21 cellular contexts compared by ENCODE assay signal in genomic region chr5:75651575-75651974, GRCh38. TPM values are rescaled to one million over a fixed set of nuclear protein-coding genes. Genes with fewer than 3 reads are reported as not detected.
"Had no signal": no experiment of that assay in that cellular context is flagged by ENCODE, and none has a peak within 500 bp of the region (broad histone marks: within the 10 kb centered on the region; RNA-seq: fewer than 3 reads in every experiment).

No MANE protein-coding gene starts in this region.

- ATAC-seq: heart right ventricle; left lobe of liver; lower lobe of right lung; natural killer cell; pancreas; stimulated activated naive B cell treated with anti-CD40 and anti-IgM and Interleukin-4, amounts not matched to agents 10 μg/mL and 1 μg/mL and 100 μg/mL, for 72 hours had no signal

- H3K4me1 ChIP-seq: lower lobe of right lung, pancreas, vagina had no signal

- H3K36me3 Mint-ChIP-seq: activated CD4-positive, alpha-beta memory T cell treated with anti-CD3 and anti-CD28 coated beads for 36 hours; natural killer cell had no signal

- H3K27me3 ChIP-seq: heart right ventricle, neutrophil, pancreas, sigmoid colon, vagina had no signal

- H3K27ac Mint-ChIP-seq: activated CD4-positive, alpha-beta memory T cell treated with anti-CD3 and anti-CD28 coated beads for 36 hours; activated naive CD8-positive, alpha-beta T cell treated with anti-CD3 and anti-CD28 coated beads for 36 hours; natural killer cell; stimulated activated naive B cell treated with anti-CD40 and anti-IgM and Interleukin-4, amounts not matched to agents 10 μg/mL and 1 μg/mL and 100 μg/mL, for 72 hours had no signal

- H3K27me3 Mint-ChIP-seq: activated CD4-positive, alpha-beta memory T cell treated with anti-CD3 and anti-CD28 coated beads for 36 hours had no signal

- FAIRE-seq: astrocyte, kidney, pancreas had no signal

- H3K9me3 Mint-ChIP-seq: activated CD4-positive, alpha-beta memory T cell treated with anti-CD3 and anti-CD28 coated beads for 36 hours; natural killer cell had no signal

- H3K4me2 ChIP-seq: smooth muscle cell had no signal

- H3K4me3 Mint-ChIP-seq: activated CD4-positive, alpha-beta memory T cell treated with anti-CD3 and anti-CD28 coated beads for 36 hours; activated naive CD8-positive, alpha-beta T cell treated with anti-CD3 and anti-CD28 coated beads for 36 hours; natural killer cell; stimulated activated naive B cell treated with anti-CD40 and anti-IgM and Interleukin-4, amounts not matched to agents 10 μg/mL and 1 μg/mL and 100 μg/mL, for 72 hours had no signal

- DNase-seq: activated CD4-positive, alpha-beta memory T cell treated with anti-CD3 and anti-CD28 coated beads for 36 hours; activated CD4-positive, alpha-beta T cell treated with anti-CD3 and anti-CD28 coated beads for 48 hours; activated naive CD4-positive, alpha-beta T cell treated with Interleukin-2 at 50 U/mL for 16 hours; activated naive CD8-positive, alpha-beta T cell treated with anti-CD3 and anti-CD28 coated beads for 36 hours; activated T-cell treated with anti-CD3 and anti-CD28 coated beads, Interleukin-2, amount 50 U/mL, for 48 hours; heart right ventricle; kidney; lower lobe of right lung; natural killer cell; pancreas; sigmoid colon; stimulated activated CD4-positive, alpha-beta T cell treated with anti-CD3 and anti-CD28 coated beads, Interleukin-2, amount 100 ng/mL, for 48 hours; stimulated activated CD8-positive, alpha-beta memory T cell treated with anti-CD3 and anti-CD28 coated beads, Interleukin-4, amount 100 ng/mL, for 48 hours; stimulated activated naive B cell treated with anti-CD40 and anti-IgM and Interleukin-4, amounts not matched to agents 10 μg/mL and 1 μg/mL and 100 μg/mL, for 72 hours; trophoblast cell had no signal

- H3K4me3 ChIP-seq: coronary artery, heart right ventricle, lower lobe of right lung, pancreas, sigmoid colon, smooth muscle cell, vagina had no signal

- H3K9me3 ChIP-seq: heart right ventricle, lower lobe of right lung, neutrophil, pancreas, sigmoid colon, vagina had no signal

- H3K27ac ChIP-seq: coronary artery, heart right ventricle, lower lobe of right lung, neutrophil, pancreas, sigmoid colon, vagina had no signal

- H3K36me3 ChIP-seq: heart right ventricle, lower lobe of right lung, neutrophil, pancreas, sigmoid colon, vagina had no signal

RNA-seq across cellular contexts. Expression of gene ANKDD1B, which starts 40.3 kb away (rescaled TPM):
- total RNA-seq: activated CD4-positive, alpha-beta memory T cell treated with anti-CD3 and anti-CD28 coated beads for 36 hours; activated naive CD8-positive, alpha-beta T cell treated with anti-CD3 and anti-CD28 coated beads for 36 hours; vagina had no signal
- polyA plus RNA-seq: smooth muscle cell had no signal
